37 cellular contexts compared by ENCODE assay signal in genomic region chr15:48102167-48102566, GRCh38. TPM values are rescaled to one million over a fixed set of nuclear protein-coding genes. Genes with fewer than 3 reads are reported as not detected.
"Had no signal": no experiment of that assay in that cellular context is flagged by ENCODE, and none has a peak within 500 bp of the region (broad histone marks: within the 10 kb centered on the region; RNA-seq: fewer than 3 reads in every experiment).

No MANE protein-coding gene starts in this region.

- ATAC-seq: activated CD4-positive, CD25-positive, alpha-beta regulatory T cell treated with anti-CD3 and anti-CD28 coated beads, Interleukin-2, amount 50 U/mL, for 24 hours; effector memory CD8-positive, alpha-beta T cell; heart right ventricle; left lung; natural killer cell treated with Interleukin-12 subunit alpha and Interleukin-12 subunit beta and Interleukin-15 and Interleukin-18, amount 100 ng/mL, for 72 hours; stimulated activated memory B cell treated with anti-CD40 and anti-IgM and Interleukin-4, amounts not matched to agents 10 μg/mL and 1 μg/mL and 100 μg/mL, for 72 hours; stimulated activated naive CD8-positive, alpha-beta T cell treated with anti-CD3 and anti-CD28 coated beads, Interleukin-15, amount 100 ng/mL, for 72 hours had no signal

- DNase-seq: activated CD4-positive, alpha-beta T cell treated with anti-CD3 and anti-CD28 coated beads for 48 hours; activated CD4-positive, alpha-beta T cell treated with anti-CD3 and anti-CD28 coated beads, Interleukin-2, amount 50 U/mL, for 48 hours; activated CD8-positive, alpha-beta memory T cell treated with anti-CD3 and anti-CD28 coated beads, Interleukin-2, amount 50 U/mL, for 4 hours; activated effector memory CD4-positive, alpha-beta T cell treated with anti-CD3 and anti-CD28 coated beads, Interleukin-2, amount 50 U/mL, for 16 hours; activated naive CD4-positive, alpha-beta T cell treated with anti-CD3 and anti-CD28 coated beads, Interleukin-2, amount 10 ng/mL, durations not matched to agents 7 days and 5 days; activated naive CD8-positive, alpha-beta T cell treated with anti-CD3 and anti-CD28 coated beads, Interleukin-2, amount 10 ng/mL, durations not matched to agents 7 days and 5 days; activated T-cell treated with anti-CD3 and anti-CD28 coated beads, Interleukin-2, amount 50 U/mL, for 1 hour; amygdala; cortex of kidney; effector memory CD8-positive, alpha-beta T cell; foreskin melanocyte; heart right ventricle; left lung; mesendoderm; mucosa of descending colon; sigmoid colon; stimulated activated CD4-positive, alpha-beta T cell treated with anti-CD3 and anti-CD28 coated beads, Interleukin-1b, Interleukin-23, amount 100 ng/mL, for 48 hours; stimulated activated CD4-positive, alpha-beta T cell treated with anti-CD3 and anti-CD28 coated beads, Interleukin-4, amount 100 ng/mL, for 4 hours; stimulated activated CD8-positive, alpha-beta memory T cell treated with anti-CD3 and anti-CD28 coated beads, Interleukin-4, amount 100 ng/mL, for 48 hours; stimulated activated naive CD8-positive, alpha-beta T cell treated with anti-CD3 and anti-CD28 coated beads, Interleukin-15, amount 100 ng/mL, for 72 hours; substantia nigra; T-helper 1 cell; upper lobe of left lung; WERI-Rb-1 had no signal

- H3K4me3 ChIP-seq: heart right ventricle, left lung, lung, mucosa of descending colon, sigmoid colon, smooth muscle cell, upper lobe of left lung had no signal

RNA-seq across cellular contexts. Expression of gene SLC24A5, which starts 18.6 kb away (rescaled TPM):
- total RNA-seq: activated CD8-positive, alpha-beta memory T cell treated with anti-CD3 and anti-CD28 coated beads for 36 hours; activated naive CD8-positive, alpha-beta T cell treated with anti-CD3 and anti-CD28 coated beads, Interleukin-2, amount 10 ng/mL, durations not matched to agents 7 days and 5 days; activated T-helper 1 cell treated with anti-CD3 and anti-CD28 coated beads, Interleukin-12 subunit alpha, Interleukin-12 subunit beta, Interleukin-2, Interleukin-4 antibody, amounts not matched to agents 30 ng/mL and 10 ng/mL and 1 ng/mL, durations not matched to agents 14 hours and 24 hours and 36 hours; cardiac septum; endothelial cell of umbilical vein; glomerular endothelial cell; heart right ventricle; lung; mucosa of descending colon; myocyte; natural killer cell treated with Interleukin-12 subunit alpha and Interleukin-12 subunit beta and Interleukin-15 and Interleukin-18, amount 100 ng/mL, for 72 hours; osteocyte; posterior vena cava; smooth muscle cell had no signal
